Comparison of ENCODE assay signal across 8 cellular contexts in the genomic region with DNA sequence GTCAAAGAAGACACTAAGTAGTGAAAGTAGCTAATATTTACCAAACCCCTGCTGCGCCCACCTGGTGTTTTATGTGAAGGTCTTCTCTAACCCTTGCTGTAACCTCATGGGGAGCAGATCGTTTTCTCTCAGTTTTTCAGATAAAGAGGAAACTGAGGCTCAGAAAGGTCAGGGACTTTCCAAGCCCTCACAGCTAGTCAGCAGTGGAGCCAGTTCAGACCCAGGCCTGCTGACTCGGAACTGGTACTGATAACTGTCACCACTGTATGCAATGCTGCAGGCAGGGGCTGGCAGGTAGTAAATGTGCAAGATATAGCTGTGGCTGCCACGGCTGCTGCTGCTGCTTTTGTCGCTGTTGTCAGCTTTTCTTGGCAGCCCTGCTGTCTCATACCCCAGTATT.
DNase-seq lines count a peak whose midpoint lies in the region; ATAC-seq and TF ChIP-seq lines count a peak whose summit lies in the region.

No MANE protein-coding gene starts in this region.

- H3K27ac Mint-ChIP-seq in T-helper 2 cell treated with Interferon-gamma antibody and Interleukin-4, amounts not matched to agents 5 μg/mL and 100 μg/mL, for 36 hours = peak overlapping the region; percentile 95

- 30 to 38% methylated on average over 5 of the region's 5 CpGs for WGBS in lung, 2 donors

- H3K27ac ChIP-seq in C4-2B = peak overlapping the region; percentile 24; the same call in 1 of the 2 replicates
- peak overlapping the region; percentile 2 to 80 for H3K27ac ChIP-seq in lung (ENCODE audit: low read depth in 1 of 2, low read length in 1 of 2)

- no peaks in the 10 kb centered on the region for H3K27me3 Mint-ChIP-seq in T-helper 2 cell treated with Interferon-gamma antibody and Interleukin-4, amounts not matched to agents 5 μg/mL and 100 μg/mL, for 36 hours (ENCODE audit: low read depth)

- no peak overlapping the region for H3K4me3 ChIP-seq in lung

- H3K9me3 ChIP-seq in lung (ENCODE audit: control insufficient read depth in 2 of 2, insufficient read depth in 1 of 2, low read length in 1 of 2) = no peaks in the 10 kb centered on the region

- peaks cover 30% of the 10 kb centered on the region for H3K36me3 Mint-ChIP-seq in T-helper 2 cell treated with Interferon-gamma antibody and Interleukin-4, amounts not matched to agents 5 μg/mL and 100 μg/mL, for 36 hours (ENCODE audit: low read depth)

- no peak for TF ChIP-seq CTCF in C4-2B (conservative IDR thresholded peaks at IDR 0.05)
- no peak for TF ChIP-seq CTCF in lung (IDR thresholded peaks at IDR 0.05; ENCODE audit: control extremely low read depth, extremely low read depth)

- peaks cover 69% of the 10 kb centered on the region for H3K4me1 Mint-ChIP-seq in T-helper 2 cell treated with Interferon-gamma antibody and Interleukin-4, amounts not matched to agents 5 μg/mL and 100 μg/mL, for 36 hours (ENCODE audit: low read depth)

- H3K4me1 ChIP-seq in lung (ENCODE audit: control insufficient read depth in 2 of 2, insufficient read depth in 2 of 2, low read length in 2 of 2) = peaks cover 36 to 62% of the 10 kb centered on the region in 2 donors

- peak overlapping the region; percentile 98 for H3K4me3 Mint-ChIP-seq in T-helper 2 cell treated with Interferon-gamma antibody and Interleukin-4, amounts not matched to agents 5 μg/mL and 100 μg/mL, for 36 hours

- no peaks in the 10 kb centered on the region for H3K9me3 Mint-ChIP-seq in T-helper 2 cell treated with Interferon-gamma antibody and Interleukin-4, amounts not matched to agents 5 μg/mL and 100 μg/mL, for 36 hours

- no peaks in the 10 kb centered on the region for H3K27me3 ChIP-seq in lung (ENCODE audit: control insufficient read depth, insufficient read depth)

- ATAC-seq in GM21528 (IDR thresholded peaks at IDR 0.05; ENCODE audit: low FRiP score, unreplicated experiment) (peak; percentile 28), lung (ENCODE audit: insufficient read depth, low FRiP score) (no peak)

- no peaks in the 10 kb centered on the region for H3K36me3 ChIP-seq in lung (ENCODE audit: control insufficient read depth in 2 of 2, insufficient read depth in 2 of 2, low read length in 2 of 2)

- peak; percentile 51 for DNase-seq in T-helper 2 cell treated with Interferon-gamma antibody and Interleukin-4, amounts not matched to agents 5 μg/mL and 100 μg/mL, for 36 hours (ENCODE audit: low spot score)
- DNase-seq in lung (ENCODE audit: low spot score) = no peak
- no peak for DNase-seq in NCI-H128 (lab: John Stamatoyannopoulos, UW; ENCODE audit: unreplicated experiment)
- no peak for DNase-seq in D341Med (ENCODE audit: low spot score)
- DNase-seq in epidermal melanocyte (ENCODE audit: insufficient read length, low spot score) = no peak
- no peak for DNase-seq in NCI-H2107 (lab: John Stamatoyannopoulos, UW)
